ENCODE assay signal across 29 cellular contexts in genomic region chr1:246775531-246776385, GRCh38. TPM values are rescaled to one million over a fixed set of nuclear protein-coding genes. Genes with fewer than 3 reads are reported as not detected.
DNase-seq lines count a peak whose midpoint lies in the region; ATAC-seq and TF ChIP-seq lines count a peak whose summit lies in the region.
"Had no signal": no experiment of that assay in that cellular context is flagged by ENCODE, and none has a peak within 500 bp of the region (broad histone marks: within the 10 kb centered on the region; RNA-seq: fewer than 3 reads in every experiment).

No MANE protein-coding gene starts in this region.

- CTCF ChIA-PET in CD4-positive, alpha-beta memory T cell (lab: Charles Lee; ENCODE audit: partially characterized antibody): no interaction called here

- no peak for TF ChIP-seq CTCF in right atrium auricular region (IDR thresholded peaks at IDR 0.05)
- TF ChIP-seq CTCF in VCaP (conservative IDR thresholded peaks at IDR 0.05): peak; percentile 43
- no peak for TF ChIP-seq CTCF in left lung (IDR thresholded peaks at IDR 0.05)

- H3K4me3 Mint-ChIP-seq in CD4-positive, alpha-beta memory T cell: no peak overlapping the region
- H3K4me3 Mint-ChIP-seq: CD8-positive, alpha-beta T cell had no signal

- ATAC-seq in left lobe of liver (peak; percentile 82), left lung (no peak)
- ATAC-seq: CD8-positive, alpha-beta T cell; HCT116; SK-N-SH treated with all-trans-retinoic acid at 6 μM for 48 hours had no signal

- H3K4me1 Mint-ChIP-seq in CD4-positive, alpha-beta memory T cell: peaks cover 0 to 6% (median 5%) of the 10 kb centered on the region in 4 donors

- H3K4me1 ChIP-seq in right atrium auricular region: no peaks in the 10 kb centered on the region
- no peaks in the 10 kb centered on the region for H3K4me1 ChIP-seq in left lung
- H3K4me1 ChIP-seq in CD4-positive, alpha-beta memory T cell (ENCODE audit: insufficient read depth, low read length): no peaks in the 10 kb centered on the region
- H3K4me1 ChIP-seq: Caco-2, SJCRH30 had no signal

- H3K4me3 ChIP-seq in right atrium auricular region (no peak overlapping the region), left lung (no peak overlapping the region)
- no peak overlapping the region for H3K4me3 ChIP-seq in CD4-positive, alpha-beta memory T cell (ENCODE audit: low read length in 2 of 2)
- H3K4me3 ChIP-seq: SJCRH30 had no signal

- no peak overlapping the region for H3K27ac ChIP-seq in right atrium auricular region
- peak overlapping the region; percentile 84 for H3K27ac ChIP-seq in VCaP
- no peak overlapping the region for H3K27ac ChIP-seq in left lung
- no peak overlapping the region for H3K27ac ChIP-seq in CD4-positive, alpha-beta memory T cell (ENCODE audit: low read depth, low read length)
- H3K27ac ChIP-seq: HL-60, SJCRH30 had no signal

- H3K27me3 Mint-ChIP-seq in CD4-positive, alpha-beta memory T cell: no peaks in the 10 kb centered on the region

- POLR2A ChIA-PET in CD4-positive, alpha-beta memory T cell (lab: Charles Lee; ENCODE audit: partially characterized antibody): no interaction called here

- intact Hi-C loops in cardiac septum (cut with DNase I): no loop called here
- intact Hi-C loops in left lung (cut with DNase I): no loop called here
- intact Hi-C loops in CD4-positive, alpha-beta memory T cell (cut with micrococcal nuclease): no loop called here

- H3K36me3 ChIP-seq in right atrium auricular region (peaks cover 21% of the 10 kb centered on the region), left lung (peaks cover 0 to 21% of the 10 kb centered on the region in 2 donors)
- H3K36me3 ChIP-seq in CD4-positive, alpha-beta memory T cell (ENCODE audit: insufficient read depth, low read length): no peaks in the 10 kb centered on the region

- no peaks in the 10 kb centered on the region for H3K9me3 ChIP-seq in right atrium auricular region
- no peaks in the 10 kb centered on the region for H3K9me3 ChIP-seq in left lung
- no peaks in the 10 kb centered on the region for H3K9me3 ChIP-seq in CD4-positive, alpha-beta memory T cell (ENCODE audit: control insufficient read depth in 1 of 2, low read length in 2 of 2)
- H3K9me3 ChIP-seq: Caco-2, SJCRH30 had no signal

- peaks cover 0 to under 1% (median 0%) of the 10 kb centered on the region in 8 donors for H3K9me3 Mint-ChIP-seq in CD4-positive, alpha-beta memory T cell
- H3K9me3 Mint-ChIP-seq: CD8-positive, alpha-beta T cell had no signal

- H3K27me3 ChIP-seq in right atrium auricular region (no peaks in the 10 kb centered on the region), left lung (no peaks in the 10 kb centered on the region)
- no peaks in the 10 kb centered on the region for H3K27me3 ChIP-seq in CD4-positive, alpha-beta memory T cell (ENCODE audit: insufficient read depth, low read length)
- H3K27me3 ChIP-seq: SJCRH30 had no signal

- DNase-seq in right atrium auricular region (ENCODE audit: low spot score) (peak; percentile 21), cardiac septum (ENCODE audit: low spot score) (no peak), left lobe of liver (ENCODE audit: low spot score) (peak; percentile 67), NCI-H187 treated with DMSO at 0.1 percent for 48 hours (lab: John Stamatoyannopoulos, UW) (no peak), left lung (no peak), epidermal melanocyte (ENCODE audit: insufficient read length, low spot score) (no peak)
- no peak for DNase-seq in CD4-positive, alpha-beta memory T cell
- DNase-seq: 8988T; Caco-2; CD8-positive, alpha-beta T cell; DMS 273 treated with DMSO at 0.1 percent for 48 hours; DMS79; EL; Karpas-422; MV-4-11; NCI-H1105; NCI-H1436 treated with DMSO at 0.1 percent for 48 hours; NCI-H1930; NCI-H2107; NCI-H446; NCI-H526; NCI-H82; NK-92 treated with Interleukin-12 subunit alpha and Interleukin-12 subunit beta, amount 100 ng/mL, for 24 hours; PC-3; SJCRH30 had no signal

- H3K36me3 Mint-ChIP-seq in CD4-positive, alpha-beta memory T cell: peaks cover 0 to 4% of the 10 kb centered on the region in 2 donors

- no peak overlapping the region for H3K27ac Mint-ChIP-seq in CD4-positive, alpha-beta memory T cell
- H3K27ac Mint-ChIP-seq: CD8-positive, alpha-beta T cell had no signal

RNA-seq across cellular contexts. Expression of gene SCCPDH, which starts 51.5 kb away (rescaled TPM):
- total RNA-seq in right atrium auricular region (10 to 100 TPM; 21.4 to 23.1 TPM), cardiac septum (31.3 TPM), left lobe of liver (94.6 TPM), left lung (10 to 100 TPM; 28.3 to 32.9 TPM)
- 1 to 10 TPM; 2.4 to 3.0 TPM for total RNA-seq in CD4-positive, alpha-beta memory T cell
- polyA plus RNA-seq in CD4-positive, alpha-beta memory T cell: 1 to 10 TPM; 3.4 to 4.8 TPM

Comparison
In these comparisons a context has a peak if more than half of its experiments do, and no peak if none do; other contexts are left out.
1. DNase-seq: peak in right atrium auricular region (single experiment) and left lobe of liver (single experiment); none in cardiac septum (single experiment), NCI-H187 treated with DMSO at 0.1 percent for 48 hours (single experiment), left lung (0 of 2), epidermal melanocyte (single experiment) and CD4-positive, alpha-beta memory T cell (0 of 5).